ENCODE assay signal across 8 cellular contexts in genomic region chr2:181106789-181107418, GRCh38.
DNase-seq lines count a peak whose midpoint lies in the region; ATAC-seq lines count a peak whose summit lies in the region.

No MANE protein-coding gene starts in this region.

- peak; percentile 22 for DNase-seq in activated naive CD4-positive, alpha-beta T cell treated with Interleukin-2 at 50 U/mL for 16 hours
- no peak for DNase-seq in activated naive CD4-positive, alpha-beta T cell treated with anti-CD3 and anti-CD28 coated beads, Interleukin-2, amount 50 U/mL, for 16 hours
- DNase-seq in NCI-H2227 treated with DMSO at 0.1 percent for 48 hours (lab: John Stamatoyannopoulos, UW): peak; percentile 70
- no peak for DNase-seq in central memory CD8-positive, alpha-beta T cell (ENCODE audit: low spot score in 2 of 2)
- DNase-seq in T1000 (lab: John Stamatoyannopoulos, UW): no peak
- DNase-seq in caudate nucleus (lab: John Stamatoyannopoulos, UW): no peak
- no peak for DNase-seq in COR-L47 (lab: John Stamatoyannopoulos, UW)

- peaks cover 34% of the 10 kb centered on the region for H3K4me1 Mint-ChIP-seq in central memory CD8-positive, alpha-beta T cell

- H3K4me3 Mint-ChIP-seq in central memory CD8-positive, alpha-beta T cell: peak overlapping the region; percentile 11

- H3K9me3 Mint-ChIP-seq in central memory CD8-positive, alpha-beta T cell: no peaks in the 10 kb centered on the region

- ATAC-seq in HG02798 (IDR thresholded peaks at IDR 0.05; ENCODE audit: poor library complexity, unreplicated experiment): peak; percentile 98
- peak; percentile 58 for ATAC-seq in central memory CD8-positive, alpha-beta T cell (replicated peaks; ENCODE audit: extremely low read depth, poor library complexity, severe bottlenecking)

- no peak overlapping the region for H3K27ac ChIP-seq in caudate nucleus (ENCODE audit: low read depth, low read length)

- peak overlapping the region; percentile 47 for H3K27ac Mint-ChIP-seq in central memory CD8-positive, alpha-beta T cell (ENCODE audit: low read depth)

- H3K27me3 Mint-ChIP-seq in central memory CD8-positive, alpha-beta T cell: no peaks in the 10 kb centered on the region

- H3K36me3 Mint-ChIP-seq in central memory CD8-positive, alpha-beta T cell (ENCODE audit: insufficient read depth): peaks cover 2% of the 10 kb centered on the region

Comparison
In these comparisons a context has a peak if more than half of its experiments do, and no peak if none do; other contexts are left out.
1. DNase-seq: peak in activated naive CD4-positive, alpha-beta T cell treated with Interleukin-2 at 50 U/mL for 16 hours (single experiment) and NCI-H2227 treated with DMSO at 0.1 percent for 48 hours (single experiment); none in activated naive CD4-positive, alpha-beta T cell treated with anti-CD3 and anti-CD28 coated beads, Interleukin-2, amount 50 U/mL, for 16 hours (single experiment), central memory CD8-positive, alpha-beta T cell (0 of 2), T1000 (single experiment), caudate nucleus (0 of 61) and COR-L47 (single experiment).